8 cellular contexts compared by ENCODE assay signal in the genomic region with DNA sequence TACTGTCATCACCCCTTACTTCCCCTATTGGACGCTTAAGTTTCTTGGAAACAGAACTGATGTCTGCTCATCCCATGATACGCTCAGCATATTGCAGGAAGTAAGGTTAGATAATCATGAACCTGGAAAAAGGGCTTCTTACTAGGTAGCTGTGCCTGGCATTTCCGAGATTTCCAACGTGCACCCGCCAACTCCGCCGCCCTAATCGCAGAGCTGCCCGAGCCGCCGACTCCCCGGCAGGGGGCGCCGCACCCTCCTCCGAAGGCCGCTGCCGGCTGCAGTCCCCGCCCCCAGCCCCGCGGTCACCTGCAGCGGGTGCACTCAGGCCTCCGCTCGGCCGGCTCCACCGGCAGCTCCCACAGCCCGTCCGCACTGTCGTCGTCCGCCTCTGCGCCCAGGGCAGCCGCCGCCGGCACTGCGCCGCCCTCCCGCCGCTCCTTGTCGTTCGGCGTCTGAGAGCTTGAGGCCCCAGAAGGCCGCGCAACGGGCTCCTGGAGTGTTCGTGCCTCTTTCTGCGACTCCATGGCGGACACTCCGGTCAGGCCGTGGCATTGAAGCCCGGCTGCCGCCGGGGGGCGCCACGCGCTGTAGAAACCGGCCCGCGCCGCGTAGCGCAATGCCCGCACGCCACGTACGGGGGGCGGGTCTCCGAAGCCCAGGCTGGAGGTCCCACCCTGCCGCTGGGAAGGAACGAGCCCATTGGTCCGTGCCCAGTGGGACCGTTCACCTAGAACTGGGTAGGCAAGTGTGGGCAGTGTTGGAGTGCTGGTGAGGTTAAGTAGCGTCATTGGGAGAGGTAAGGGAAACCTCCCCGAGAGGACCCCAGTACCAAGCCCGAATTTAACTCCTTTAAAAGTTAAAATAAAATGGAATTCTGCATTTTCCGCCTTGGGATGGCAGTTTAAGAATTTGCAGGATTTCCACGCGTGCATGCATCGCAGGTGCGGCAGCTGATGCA. TPM values are rescaled to one million over a fixed set of nuclear protein-coding genes. Genes with fewer than 3 reads are reported as not detected.
DNase-seq lines count a peak whose midpoint lies in the region; TF ChIP-seq lines count a peak whose summit lies in the region.

A gene with protein sequence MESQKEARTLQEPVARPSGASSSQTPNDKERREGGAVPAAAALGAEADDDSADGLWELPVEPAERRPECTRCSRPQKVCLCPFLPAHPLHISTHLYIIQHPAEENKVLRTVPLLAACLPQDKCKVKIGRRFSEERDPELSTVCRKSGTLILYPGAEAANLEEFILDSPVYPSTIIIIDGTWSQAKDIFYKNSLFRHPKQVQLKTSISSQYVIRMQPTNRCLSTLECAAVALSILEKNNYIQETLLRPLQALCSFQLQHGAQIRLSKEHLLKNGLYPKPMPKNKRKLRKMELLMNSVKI (minus strand): TSS at position 560 of the 958 bp plus-strand sequence. CDS start 36 bp downstream, at position 524.

- peak; percentile 45 for DNase-seq in GF-D8 (lab: John Stamatoyannopoulos, UW)
- DNase-seq in HAP-1 (ENCODE audit: low spot score in 2 of 2): peak; percentile 94 to 96
- peak; percentile 91 for DNase-seq in M059J (ENCODE audit: low read depth)
- DNase-seq in activated gamma-delta T cell (lab: John Stamatoyannopoulos, UW): peak; percentile 82
- DNase-seq in fibroblast of villous mesenchyme (ENCODE audit: low read depth): peak; percentile 89
- DNase-seq in neural crest cell (ENCODE audit: low read depth, low spot score): peak; percentile 91
- DNase-seq in stomach: peak; percentile 96

- TF ChIP-seq POLR2A in Raji (IDR thresholded peaks at IDR 0.05; ENCODE audit: insufficient read depth, low read depth, low read length): peak; percentile 60
- peak in 1 of 4 donors; percentile 5 for TF ChIP-seq POLR2A in stomach (IDR thresholded peaks at IDR 0.05)

- H3K4me3 ChIP-seq in HAP-1: peak within 1 kb of the TSS; percentile 74
- H3K4me3 ChIP-seq in fibroblast of villous mesenchyme (ENCODE audit: low read depth, low read length): peak within 1 kb of the TSS; percentile 69
- H3K4me3 ChIP-seq in stomach: peak within 1 kb of the TSS; percentile 64 to 76 (median 68)

- H3K4me1 ChIP-seq in HAP-1 (peaks cover 10% of the 10 kb centered on the region), stomach (peaks cover 6 to 29% (median 18%) of the 10 kb centered on the region in 4 donors)

- TF ChIP-seq CTCF in fibroblast of villous mesenchyme (IDR thresholded peaks at IDR 0.05; ENCODE audit: insufficient read depth, low read depth, low read length) (peak; percentile 72), neural crest cell (conservative IDR thresholded peaks at IDR 0.05) (peak; percentile 97), stomach (IDR thresholded peaks at IDR 0.05) (peak in 5 of 7 experiments; percentile 83 to 95 (median 89))

- H3K36me3 Mint-ChIP-seq in neural crest cell (ENCODE audit: low read depth): peaks cover 2% of the 10 kb centered on the region

- H3K27me3 ChIP-seq in HAP-1 (ENCODE audit: low read depth): no peaks in the 10 kb centered on the region
- H3K27me3 ChIP-seq in stomach: no peaks in the 10 kb centered on the region

- peak within 1 kb of the TSS; percentile 83 for H3K4me3 Mint-ChIP-seq in neural crest cell

- peak within 1 kb of the TSS; percentile 87 to 96 (median 94) for H3K27ac ChIP-seq in stomach

- no peak for TF ChIP-seq EP300 in stomach (IDR thresholded peaks at IDR 0.05)

- peaks cover 2% of the 10 kb centered on the region for H3K9me3 Mint-ChIP-seq in neural crest cell

- in situ Hi-C loops in HAP-1 (cut with MboI; ENCODE audit: low sequenced_read_pairs): loop anchor here (10.0 kb wide), 1 partner anchor 427 kb away; no protein-coding TSS in a partner anchor

- 1 to 3% (median 2%) methylated on average over 28 to 79 of the region's 79 CpGs for WGBS in stomach, 5 donors

- H3K27ac Mint-ChIP-seq in neural crest cell (ENCODE audit: unreplicated experiment): no peak within 1 kb of the TSS

- H3K36me3 ChIP-seq in HAP-1 (replicated peaks) (no peaks in the 10 kb centered on the region), stomach (no peaks in the 10 kb centered on the region)

- H3K9me3 ChIP-seq in HAP-1: peaks cover 4% of the 10 kb centered on the region; the same call in 1 of the 2 replicates
- no peaks in the 10 kb centered on the region for H3K9me3 ChIP-seq in stomach

- H3K27me3 Mint-ChIP-seq in neural crest cell (ENCODE audit: low read depth): no peaks in the 10 kb centered on the region

- intact Hi-C loops in stomach (cut with DNase I; ENCODE audit: low total_unique reads): no loop called here

- peaks cover 18% of the 10 kb centered on the region for H3K4me1 Mint-ChIP-seq in neural crest cell

RNA-seq across cellular contexts. Expression of the gene that starts here (rescaled TPM):
- 8.2 and 8.4 TPM in 2 replicates for total RNA-seq in M059J (2014; rRNA removed; shearing (Covaris generic))
- total RNA-seq in fibroblast of villous mesenchyme: 10.6 and 10.8 TPM in 2 replicates
- 4.6 and 5.1 TPM in 2 replicates for total RNA-seq in neural crest cell
- 10 to 100 TPM in 3 of 5 donors, 1 to 10 TPM in 2; 4.7 to 62.6 (median 18.0) TPM for total RNA-seq in stomach
- 1 to 10 TPM in 2 of 3 donors, under 1 TPM in 1; 0.65 to 1.7 (median 1.7) TPM for polyA plus RNA-seq in stomach

Comparison
In these comparisons a context has a peak if more than half of its experiments do, and no peak if none do; other contexts are left out.
1. Peak in every context shown above with its lines: DNase-seq, H3K4me3 ChIP-seq and H3K27ac ChIP-seq.
2. DNase-seq: peak in every context shown above with its lines; median percentile 96 in stomach; 95 in HAP-1; 91 in M059J; 91 in neural crest cell; 89 in fibroblast of villous mesenchyme; 82 in activated gamma-delta T cell; 45 in GF-D8.